Comparison of ENCODE assay signal across 1 cellular context in the genomic region with DNA sequence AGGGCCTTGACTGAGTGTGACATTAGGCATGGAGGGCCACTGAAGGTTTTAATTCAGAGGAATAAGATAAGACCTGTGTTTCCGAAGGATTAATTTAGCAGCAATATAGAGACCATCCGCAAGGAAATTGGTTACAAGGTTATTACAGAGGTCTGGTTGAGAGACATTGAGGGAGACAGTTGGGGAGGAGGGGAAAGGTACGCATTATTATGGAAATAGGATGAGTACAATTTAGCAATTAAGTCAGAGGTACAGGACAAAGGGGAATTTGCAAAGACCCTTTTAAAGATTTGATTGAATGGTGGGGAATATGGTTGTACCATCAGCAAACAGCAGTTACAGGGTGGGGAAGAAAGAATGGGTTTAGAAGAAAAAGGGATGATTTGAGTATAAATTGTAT.
TF ChIP-seq lines count a peak whose summit lies in the region.

No MANE protein-coding gene starts in this region.

TF ChIP-seq in WTC11, 78 proteins besides CTCF, POLR2A, EP300 and RAD21 (continued from another document):
- TF ChIP-seq, protein P1, sequence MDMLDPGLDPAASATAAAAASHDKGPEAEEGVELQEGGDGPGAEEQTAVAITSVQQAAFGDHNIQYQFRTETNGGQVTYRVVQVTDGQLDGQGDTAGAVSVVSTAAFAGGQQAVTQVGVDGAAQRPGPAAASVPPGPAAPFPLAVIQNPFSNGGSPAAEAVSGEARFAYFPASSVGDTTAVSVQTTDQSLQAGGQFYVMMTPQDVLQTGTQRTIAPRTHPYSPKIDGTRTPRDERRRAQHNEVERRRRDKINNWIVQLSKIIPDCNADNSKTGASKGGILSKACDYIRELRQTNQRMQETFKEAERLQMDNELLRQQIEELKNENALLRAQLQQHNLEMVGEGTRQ (CRISPR knock-in tag; IDR thresholded peaks at IDR 0.05), result no peak
